ENCODE assay signal across 24 cellular contexts in genomic region chr2:168320267-168320666, GRCh38.
DNase-seq lines count a peak whose midpoint lies in the region; ATAC-seq and TF ChIP-seq lines count a peak whose summit lies in the region.
"Had no signal": no experiment of that assay in that cellular context is flagged by ENCODE, and none has a peak within 500 bp of the region (broad histone marks: within the 10 kb centered on the region; RNA-seq: fewer than 3 reads in every experiment).

No MANE protein-coding gene starts in this region.

- peaks cover 12% of the 10 kb centered on the region for H3K4me1 ChIP-seq in PC-3 (ENCODE audit: insufficient read depth, low read length)
- H3K4me1 ChIP-seq: A549, SJSA1 had no signal

- no peaks in the 10 kb centered on the region for H3K9me3 ChIP-seq in PC-3 (ENCODE audit: low read length)
- H3K9me3 ChIP-seq: A549, SJSA1 had no signal

- no peak overlapping the region for H3K27ac ChIP-seq in PC-3 (ENCODE audit: low read length)
- no peak overlapping the region for H3K27ac ChIP-seq in dorsolateral prefrontal cortex
- H3K27ac ChIP-seq: A549; BLaER1 treated with 17β-estradiol and CSF1 and Interleukin-3, amounts not matched to agents 10 nM and 100 nM; SJSA1 had no signal

- H3K9me2 ChIP-seq in PC-3 (replicated peaks; ENCODE audit: low read length) = no peaks in the 10 kb centered on the region

- no peaks in the 10 kb centered on the region for H3K79me2 ChIP-seq in PC-3 (ENCODE audit: low read length)

- ATAC-seq in PC-3 = peak; percentile 22; the same call in 1 of the 2 replicates
- ATAC-seq: A549, GM23338, HCT116, HepG2 had no signal

- no peaks in the 10 kb centered on the region for H3K27me3 Mint-ChIP-seq in progenitor cell of endocrine pancreas

- H3K36me3 ChIP-seq in PC-3 (ENCODE audit: low read depth, low read length) = no peaks in the 10 kb centered on the region
- H3K36me3 ChIP-seq: BLaER1 treated with 17β-estradiol and CSF1 and Interleukin-3, amounts not matched to agents 10 nM and 100 nM; SJSA1 had no signal

- no peaks in the 10 kb centered on the region for H4K20me1 ChIP-seq in PC-3 (ENCODE audit: low read length)
- H4K20me1 ChIP-seq: BLaER1 treated with 17β-estradiol and CSF1 and Interleukin-3, amounts not matched to agents 10 nM and 100 nM had no signal

- no peak overlapping the region for H3K9ac ChIP-seq in PC-3 (ENCODE audit: low read length)
- H3K9ac ChIP-seq: BLaER1 treated with 17β-estradiol and CSF1 and Interleukin-3, amounts not matched to agents 10 nM and 100 nM had no signal

- peak overlapping the region; percentile 29; the same call in 1 of the 2 replicates for H3K4me2 ChIP-seq in PC-3 (ENCODE audit: low read length)
- H3K4me2 ChIP-seq: A549; BLaER1 treated with 17β-estradiol and CSF1 and Interleukin-3, amounts not matched to agents 10 nM and 100 nM; GM23338 had no signal

- CTCF ChIA-PET in PC-3 (lab: Charles Lee) = no interaction called here

- H3K4me3 ChIP-seq in PC-3 (ENCODE audit: low read length) = no peak overlapping the region
- no peak overlapping the region for H3K4me3 ChIP-seq in epithelial cell of esophagus (ENCODE audit: low read length)
- H3K4me3 ChIP-seq in dorsolateral prefrontal cortex = no peak overlapping the region
- H3K4me3 ChIP-seq: A549; BLaER1 treated with 17β-estradiol and CSF1 and Interleukin-3, amounts not matched to agents 10 nM and 100 nM; GM23338; SJSA1 had no signal

- peak; percentile 25 for DNase-seq in HCEC 1CT
- DNase-seq in PC-3 = peak; percentile 73
- peak; percentile 94 for DNase-seq in epithelial cell of esophagus (ENCODE audit: low read depth)
- peak; percentile 31 for DNase-seq in iris pigment epithelial cell (ENCODE audit: low read depth)
- no peak for DNase-seq in stimulated activated CD4-positive, alpha-beta T cell treated with anti-CD3 and anti-CD28 coated beads, Interleukin-4, amount 100 ng/mL, for 1 hour
- no peak for DNase-seq in progenitor cell of endocrine pancreas (ENCODE audit: low spot score, unreplicated experiment)
- DNase-seq in activated effector memory CD4-positive, alpha-beta T cell treated with anti-CD3 and anti-CD28 coated beads, Interleukin-2, amount 50 U/mL, for 16 hours = no peak
- DNase-seq in dorsolateral prefrontal cortex = no peak
- DNase-seq: CD8-positive, alpha-beta memory T cell; DMS53; EL; KBM-7; NCI-H1048; NCI-H1436; NCI-H2029; NCI-H345; NCI-H69; NK-92 treated with Interleukin-12 subunit alpha and Interleukin-12 subunit beta, amount 100 ng/mL, for 24 hours had no signal

- H3K9me3 Mint-ChIP-seq in progenitor cell of endocrine pancreas (ENCODE audit: low read depth) = no peaks in the 10 kb centered on the region
- H3K9me3 Mint-ChIP-seq: CD8-positive, alpha-beta memory T cell; GM23338 had no signal

- no peaks in the 10 kb centered on the region for H3K27me3 ChIP-seq in PC-3 (ENCODE audit: low read length)
- no peaks in the 10 kb centered on the region for H3K27me3 ChIP-seq in dorsolateral prefrontal cortex
- H3K27me3 ChIP-seq: BLaER1 treated with 17β-estradiol and CSF1 and Interleukin-3, amounts not matched to agents 10 nM and 100 nM; SJSA1 had no signal

- no peaks in the 10 kb centered on the region for H3K4me1 Mint-ChIP-seq in progenitor cell of endocrine pancreas (ENCODE audit: low read depth)

- H3K27ac Mint-ChIP-seq in progenitor cell of endocrine pancreas = no peak overlapping the region
- H3K27ac Mint-ChIP-seq: GM23338 had no signal

- TF ChIP-seq CTCF in PC-3 (conservative IDR thresholded peaks at IDR 0.05; ENCODE audit: low read depth, low read length) (no peak), epithelial cell of esophagus (IDR thresholded peaks at IDR 0.05; ENCODE audit: insufficient read depth, low read depth, low read length, missing control alignments) (no peak), progenitor cell of endocrine pancreas (IDR thresholded peaks at IDR 0.05; ENCODE audit: unreplicated experiment) (no peak), dorsolateral prefrontal cortex (IDR thresholded peaks at IDR 0.05 in 54 of 56, conservative IDR thresholded peaks at IDR 0.05 in 2 of 56; ENCODE audit: low read depth in 1 of 56, partially characterized antibody in 56 of 56) (no peak)

- POLR2A ChIA-PET in PC-3 (lab: Charles Lee; ENCODE audit: unreplicated experiment) = no interaction called here

- intact Hi-C loops in PC-3 (cut with micrococcal nuclease) (no loop called here), dorsolateral prefrontal cortex (cut with DNase I) (no loop called here)

- no TSS peak for BruUV-seq in PC-3 (replicated peaks; lab: Mats Ljungman, UMichigan)

- H3F3A ChIP-seq in PC-3 (ENCODE audit: low read length, unreplicated experiment) = no peaks in the 10 kb centered on the region

- H2AFZ ChIP-seq in PC-3 (ENCODE audit: low read length) = no peak overlapping the region
- H2AFZ ChIP-seq: GM23338 had no signal

- no peak overlapping the region for H3K4me3 Mint-ChIP-seq in progenitor cell of endocrine pancreas (ENCODE audit: low read depth)
- H3K4me3 Mint-ChIP-seq: CD8-positive, alpha-beta memory T cell; GM23338 had no signal

- H3K36me3 Mint-ChIP-seq in progenitor cell of endocrine pancreas (ENCODE audit: insufficient read depth) = no peaks in the 10 kb centered on the region
- H3K36me3 Mint-ChIP-seq: CD8-positive, alpha-beta memory T cell had no signal

Comparison
In these comparisons a context has a peak if more than half of its experiments do, and no peak if none do; other contexts are left out.
1. DNase-seq: peak in HCEC 1CT (single experiment), PC-3 (single experiment), epithelial cell of esophagus (single experiment) and iris pigment epithelial cell (single experiment); none in stimulated activated CD4-positive, alpha-beta T cell treated with anti-CD3 and anti-CD28 coated beads, Interleukin-4, amount 100 ng/mL, for 1 hour (single experiment), progenitor cell of endocrine pancreas (single experiment), activated effector memory CD4-positive, alpha-beta T cell treated with anti-CD3 and anti-CD28 coated beads, Interleukin-2, amount 50 U/mL, for 16 hours (single experiment) and dorsolateral prefrontal cortex (0 of 10).